8 cellular contexts compared by ENCODE assay signal in the genomic region with DNA sequence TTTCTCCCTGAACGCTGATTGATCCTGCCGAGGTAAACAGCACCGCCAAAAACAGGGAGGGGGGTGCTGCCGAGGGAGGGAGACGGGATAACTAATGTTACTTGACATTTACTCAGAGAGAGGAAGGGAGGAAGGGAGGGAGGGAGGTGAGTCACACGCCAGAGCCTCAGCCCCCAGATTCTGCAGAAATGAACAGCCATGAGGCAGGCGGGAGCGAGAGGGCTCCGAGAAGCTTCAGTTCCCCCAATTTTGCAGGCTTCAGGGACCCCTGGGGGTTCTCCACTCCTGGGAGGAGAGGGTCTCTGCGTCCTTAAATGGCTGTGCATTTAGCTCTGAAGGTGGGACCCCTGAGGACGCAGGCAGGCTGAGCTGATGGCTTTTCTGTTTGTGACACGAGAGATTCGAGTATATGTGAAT. TPM values are rescaled to one million over a fixed set of nuclear protein-coding genes. Genes with fewer than 3 reads are reported as not detected.
A peak's percentile ranks its signal among the peaks of the same experiment; 100 is the strongest.
DNase-seq lines count a peak whose midpoint lies in the region; ATAC-seq and TF ChIP-seq lines count a peak whose summit lies in the region.

No MANE protein-coding gene starts in this region.

- H3K36me3 ChIP-seq in left ventricle myocardium inferior, result no peaks in the 10 kb centered on the region

- intact Hi-C loops in Right ventricle myocardium inferior (cut with DNase I) (no loop called here), left ventricle myocardium inferior (cut with micrococcal nuclease) (no loop called here)

- no peak overlapping the region for H3K27ac ChIP-seq in left ventricle myocardium inferior (replicated peaks)

- H3K4me3 ChIP-seq in left ventricle myocardium inferior, result no peak overlapping the region

- no peaks in the 10 kb centered on the region for H3K27me3 ChIP-seq in left ventricle myocardium inferior (ENCODE audit: low read depth)

- ATAC-seq in Right ventricle myocardium inferior, result no peak
- no peak for ATAC-seq in GM19328 (IDR thresholded peaks at IDR 0.05; ENCODE audit: unreplicated experiment)

- TF ChIP-seq CTCF in left ventricle myocardium inferior (IDR thresholded peaks at IDR 0.05; ENCODE audit: borderline replicate concordance), result no peak

- H3K4me1 ChIP-seq in left ventricle myocardium inferior, result no peaks in the 10 kb centered on the region

- DNase-seq in Right ventricle myocardium inferior (ENCODE audit: missing footprints) (peak; percentile 13), left ventricle myocardium inferior (no peak), glomerular visceral epithelial cell (ENCODE audit: extremely low spot score) (peak; percentile 40), NCI-H1048 (lab: John Stamatoyannopoulos, UW) (no peak), NCI-H510A (lab: John Stamatoyannopoulos, UW) (no peak)
- peak; percentile 42 for DNase-seq in activated CD8-positive, alpha-beta memory T cell treated with anti-CD3 and anti-CD28 coated beads, Interleukin-2, amount 50 U/mL, for 1 hour (ENCODE audit: extremely low read depth)
- DNase-seq in stimulated activated CD4-positive, alpha-beta T cell treated with anti-CD3 and anti-CD28 coated beads, TNF-alpha, amount 100 ng/mL, for 48 hours (ENCODE audit: low read depth in 3 of 3), result peak; percentile 39 to 71 (median 59)

- peaks cover 15% of the 10 kb centered on the region for H3K9me3 ChIP-seq in left ventricle myocardium inferior (replicated peaks)

RNA-seq across cellular contexts. Expression of gene IER5L, which starts 59.1 kb away (rescaled TPM):
- total RNA-seq in Right ventricle myocardium inferior (4.6 TPM), left ventricle myocardium inferior (3.8 TPM)

Comparison
In these comparisons a context has a peak if more than half of its experiments do, and no peak if none do; other contexts are left out.
1. DNase-seq: peak in Right ventricle myocardium inferior (single experiment), activated CD8-positive, alpha-beta memory T cell treated with anti-CD3 and anti-CD28 coated beads, Interleukin-2, amount 50 U/mL, for 1 hour (single experiment), glomerular visceral epithelial cell (single experiment) and stimulated activated CD4-positive, alpha-beta T cell treated with anti-CD3 and anti-CD28 coated beads, TNF-alpha, amount 100 ng/mL, for 48 hours (3 of 3); none in left ventricle myocardium inferior (single experiment), NCI-H1048 (single experiment) and NCI-H510A (single experiment).